In genomic region chr4:80265571-80266266, GRCh38 we compare ENCODE assay signal across 9 cellular contexts. TPM values are rescaled to one million over a fixed set of nuclear protein-coding genes. Genes with fewer than 3 reads are reported as not detected.
DNase-seq lines count a peak whose midpoint lies in the region; ATAC-seq lines count a peak whose summit lies in the region.
"Had no signal": no experiment of that assay in that cellular context is flagged by ENCODE, and none has a peak within 500 bp of the region (broad histone marks: within the 10 kb centered on the region; RNA-seq: fewer than 3 reads in every experiment).

No MANE protein-coding gene starts in this region.

- peak overlapping the region; percentile 70 to 88 for H3K18ac ChIP-seq in mesenchymal stem cell (ENCODE audit: low read depth in 1 of 2, low read length in 2 of 2)

- ATAC-seq in central memory CD8-positive, alpha-beta T cell (replicated peaks; ENCODE audit: extremely low read depth, poor library complexity, severe bottlenecking), result no peak
- ATAC-seq in HG03280 (IDR thresholded peaks at IDR 0.05; ENCODE audit: unreplicated experiment), result no peak

- H3K23ac ChIP-seq in mesenchymal stem cell (ENCODE audit: low read length in 2 of 2), result peak overlapping the region in 1 of 2 experiments; percentile 46

- peaks cover 12% of the 10 kb centered on the region for H3K4me1 ChIP-seq in mesenchymal stem cell (ENCODE audit: control insufficient read depth, insufficient read depth, low read depth, low read length)

- DNase-seq in COR-L47 (lab: John Stamatoyannopoulos, UW) (peak; percentile 26), mesenchymal stem cell (peak; percentile 87), pons (ENCODE audit: low spot score) (no peak), NCI-H2196 treated with DMSO at 0.1 percent for 48 hours (lab: John Stamatoyannopoulos, UW; ENCODE audit: unreplicated experiment) (no peak), AML-193 (lab: John Stamatoyannopoulos, UW) (no peak)
- no peak for DNase-seq in central memory CD8-positive, alpha-beta T cell (ENCODE audit: low spot score in 2 of 2)

- peaks cover 6 to 29% (median 28%) of the 10 kb centered on the region in 3 donors for H3K4me1 Mint-ChIP-seq in IgD-negative memory B cell
- H3K4me1 Mint-ChIP-seq in central memory CD8-positive, alpha-beta T cell, result peaks cover 26% of the 10 kb centered on the region

- H3K9ac ChIP-seq in mesenchymal stem cell (ENCODE audit: low read length), result peak overlapping the region; percentile 95
- H3K9ac ChIP-seq: KMS-11 had no signal

- H2AK5ac ChIP-seq in mesenchymal stem cell (ENCODE audit: low read length, severe bottlenecking), result peak overlapping the region; percentile 35

- no peak overlapping the region for H3K4ac ChIP-seq in mesenchymal stem cell (ENCODE audit: low read depth in 1 of 2, low read length in 2 of 2)

- peak overlapping the region; percentile 40 to 69 (median 56) for H3K27ac Mint-ChIP-seq in IgD-negative memory B cell
- no peak overlapping the region for H3K27ac Mint-ChIP-seq in central memory CD8-positive, alpha-beta T cell (ENCODE audit: low read depth)

- WGBS in mesenchymal stem cell, result under 1% methylated on average over 35 of the region's 36 CpGs

- peak overlapping the region; percentile 88 to 98 for H3K4me3 ChIP-seq in mesenchymal stem cell (ENCODE audit: insufficient read depth in 1 of 2, low read depth in 1 of 2, low read length in 2 of 2)

- peak overlapping the region; percentile 52 to 90 (median 82) for H3K4me3 Mint-ChIP-seq in IgD-negative memory B cell
- H3K4me3 Mint-ChIP-seq in central memory CD8-positive, alpha-beta T cell, result peak overlapping the region; percentile 33

- peak overlapping the region in 1 of 2 experiments; percentile 15 for H2BK12ac ChIP-seq in mesenchymal stem cell (ENCODE audit: low read length in 2 of 2)

- no peak overlapping the region for H3K14ac ChIP-seq in mesenchymal stem cell (ENCODE audit: low read length in 2 of 2)

- H4K91ac ChIP-seq in mesenchymal stem cell (ENCODE audit: low read length), result peak overlapping the region; percentile 21

- no peaks in the 10 kb centered on the region for H3K36me3 Mint-ChIP-seq in IgD-negative memory B cell
- H3K36me3 Mint-ChIP-seq in central memory CD8-positive, alpha-beta T cell (ENCODE audit: insufficient read depth), result peaks cover 6% of the 10 kb centered on the region

- H3K9me3 Mint-ChIP-seq in IgD-negative memory B cell, result no peaks in the 10 kb centered on the region
- no peaks in the 10 kb centered on the region for H3K9me3 Mint-ChIP-seq in central memory CD8-positive, alpha-beta T cell

- H2BK15ac ChIP-seq in mesenchymal stem cell (ENCODE audit: low read depth, poor library complexity, severe bottlenecking), result no peak overlapping the region

- peaks cover 3% of the 10 kb centered on the region for H3K79me1 ChIP-seq in mesenchymal stem cell (replicated peaks; ENCODE audit: low read length, poor library complexity, severe bottlenecking)

- peaks cover 0 to 3% of the 10 kb centered on the region in 2 experiments for H3K36me3 ChIP-seq in mesenchymal stem cell (ENCODE audit: control insufficient read depth in 1 of 2, insufficient read depth in 2 of 2, low read depth in 1 of 2, low read length in 2 of 2)

- no peaks in the 10 kb centered on the region for H3K9me3 ChIP-seq in mesenchymal stem cell (ENCODE audit: control insufficient read depth, low read length)

- no peak overlapping the region for H2BK120ac ChIP-seq in mesenchymal stem cell (ENCODE audit: low read depth, low read length)

- peaks cover 5 to 6% of the 10 kb centered on the region in 2 experiments for H3K27me3 ChIP-seq in mesenchymal stem cell (ENCODE audit: control insufficient read depth in 1 of 2, insufficient read depth in 1 of 2, low read length in 2 of 2)

- H3K27me3 Mint-ChIP-seq in IgD-negative memory B cell, result peaks cover 68% of the 10 kb centered on the region
- peaks cover 100% of the 10 kb centered on the region for H3K27me3 Mint-ChIP-seq in central memory CD8-positive, alpha-beta T cell

- H4K8ac ChIP-seq in mesenchymal stem cell (ENCODE audit: low read length), result peak overlapping the region; percentile 0

- peak overlapping the region; percentile 91 for H3K4me2 ChIP-seq in mesenchymal stem cell (ENCODE audit: low read length, poor library complexity, severe bottlenecking)
- H3K4me2 ChIP-seq: KMS-11 had no signal

- peak overlapping the region; percentile 48 for H2AFZ ChIP-seq in mesenchymal stem cell (ENCODE audit: low read depth, low read length)

- H2BK5ac ChIP-seq in mesenchymal stem cell (ENCODE audit: low read depth, low read length, poor library complexity, severe bottlenecking), result peak overlapping the region; percentile 93

- peak overlapping the region; percentile 94 for H3K27ac ChIP-seq in mesenchymal stem cell (ENCODE audit: low read length, poor library complexity, severe bottlenecking)
- H3K27ac ChIP-seq: KMS-11 had no signal

RNA-seq across cellular contexts. Expression of gene FGF5, which starts 0.7 kb away (rescaled TPM):
- not detected for polyA plus RNA-seq in IgD-negative memory B cell
- polyA plus RNA-seq in mesenchymal stem cell (2013, experiment 1 of 2), result 3.1 TPM
- 3.2 TPM for polyA plus RNA-seq in mesenchymal stem cell (2013, experiment 2 of 2)

Comparison
In these comparisons a context has a peak if more than half of its experiments do, and no peak if none do; other contexts are left out.
1. DNase-seq: peak in COR-L47 (single experiment) and mesenchymal stem cell (single experiment); none in central memory CD8-positive, alpha-beta T cell (0 of 2), pons (single experiment), NCI-H2196 treated with DMSO at 0.1 percent for 48 hours (single experiment) and AML-193 (0 of 2).